ENCODE assay signal across 21 cellular contexts in genomic region chr20:32909896-32910571, GRCh38. TPM values are rescaled to one million over a fixed set of nuclear protein-coding genes. Genes with fewer than 3 reads are reported as not detected.
"Had no signal": no experiment of that assay in that cellular context is flagged by ENCODE, and none has a peak within 500 bp of the region (broad histone marks: within the 10 kb centered on the region; RNA-seq: fewer than 3 reads in every experiment).

No MANE protein-coding gene starts in this region.

- H3K9me3 Mint-ChIP-seq: natural killer cell treated with Interleukin-12 subunit alpha and Interleukin-12 subunit beta and Interleukin-15 and Interleukin-18, amount 100 ng/mL, for 72 hours had no signal

- H2AFZ ChIP-seq: hepatocyte had no signal

- H3K27me3 ChIP-seq: hepatocyte, upper lobe of left lung had no signal

- H3K9me3 ChIP-seq: mucosa of descending colon, prostate gland had no signal

- H3K4me1 ChIP-seq: prostate gland, upper lobe of left lung had no signal

- H3K4me3 ChIP-seq: hepatocyte, lung, mucosa of descending colon, prostate gland, upper lobe of left lung had no signal

- H3K27me3 Mint-ChIP-seq: activated B cell treated with CpG ODN at 0.5 μM for 24 hours; central memory CD8-positive, alpha-beta T cell; dendritic cell treated with granulocyte-macrophage colony-stimulating factor and Interleukin-4, amounts not matched to agents 40 ng/mL and 50 ng/mL, for 4 days; natural killer cell treated with Interleukin-12 subunit alpha and Interleukin-12 subunit beta and Interleukin-15 and Interleukin-18, amount 100 ng/mL, for 72 hours had no signal

- H3K79me2 ChIP-seq: hepatocyte had no signal

- H3K27ac Mint-ChIP-seq: activated B cell treated with CpG ODN at 0.5 μM for 24 hours; activated T-helper 1 cell treated with anti-CD3 and anti-CD28 coated beads, Interleukin-12 subunit alpha, Interleukin-12 subunit beta, Interleukin-2, Interleukin-4 antibody, amounts not matched to agents 30 ng/mL and 10 ng/mL and 1 ng/mL, durations not matched to agents 14 hours and 24 hours and 36 hours; dendritic cell treated with granulocyte-macrophage colony-stimulating factor and Interleukin-4, amounts not matched to agents 40 ng/mL and 50 ng/mL, for 4 days; natural killer cell treated with Interleukin-12 subunit alpha and Interleukin-12 subunit beta and Interleukin-15 and Interleukin-18, amount 100 ng/mL, for 72 hours; T-helper 2 cell treated with Interferon-gamma antibody and Interleukin-4, amounts not matched to agents 5 μg/mL and 100 μg/mL, for 36 hours had no signal

- ATAC-seq: mucosa of descending colon; natural killer cell treated with Interleukin-12 subunit alpha and Interleukin-12 subunit beta and Interleukin-15 and Interleukin-18, amount 100 ng/mL, for 72 hours; stimulated activated naive CD8-positive, alpha-beta T cell treated with anti-CD3 and anti-CD28 coated beads, Interleukin-15, Interleukin-2, amounts not matched to agents 100 U/mL and 50 U/mL, for 24 hours had no signal

- H3K36me3 ChIP-seq: prostate gland, upper lobe of left lung had no signal

- H3K27ac ChIP-seq: hepatocyte, prostate gland, upper lobe of left lung had no signal

- H3K4me1 Mint-ChIP-seq: activated B cell treated with CpG ODN at 0.5 μM for 24 hours; central memory CD8-positive, alpha-beta T cell had no signal

- H3K4me3 Mint-ChIP-seq: activated B cell treated with CpG ODN at 0.5 μM for 24 hours; activated T-helper 1 cell treated with anti-CD3 and anti-CD28 coated beads, Interleukin-12 subunit alpha, Interleukin-12 subunit beta, Interleukin-2, Interleukin-4 antibody, amounts not matched to agents 30 ng/mL and 10 ng/mL and 1 ng/mL, durations not matched to agents 14 hours and 24 hours and 36 hours; central memory CD8-positive, alpha-beta T cell; dendritic cell treated with granulocyte-macrophage colony-stimulating factor and Interleukin-4, amounts not matched to agents 40 ng/mL and 50 ng/mL, for 4 days; natural killer cell treated with Interleukin-12 subunit alpha and Interleukin-12 subunit beta and Interleukin-15 and Interleukin-18, amount 100 ng/mL, for 72 hours; T-helper 2 cell treated with Interferon-gamma antibody and Interleukin-4, amounts not matched to agents 5 μg/mL and 100 μg/mL, for 36 hours had no signal

- DNase-seq: activated B cell treated with CpG ODN at 0.5 μM for 24 hours; activated CD4-positive, alpha-beta T cell treated with anti-CD3 and anti-CD28 coated beads, Interleukin-2, amount 50 U/mL, for 4 hours; activated effector memory CD4-positive, alpha-beta T cell treated with anti-CD3 and anti-CD28 coated beads, Interleukin-2, amount 50 U/mL, for 16 hours; activated naive CD4-positive, alpha-beta T cell treated with anti-CD3 and anti-CD28 coated beads, Interleukin-2, amount 50 U/mL, for 16 hours; amniotic stem cell; glutamatergic neuron; retina; stimulated activated naive CD8-positive, alpha-beta T cell treated with anti-CD3 and anti-CD28 coated beads, Interleukin-15, Interleukin-2, amounts not matched to agents 100 U/mL and 50 U/mL, for 24 hours; T-helper 1 cell had no signal

- H3K4me2 ChIP-seq: hepatocyte had no signal

RNA-seq across cellular contexts. Expression of gene EFCAB8, which starts 51.3 kb away (rescaled TPM):
- total RNA-seq: frontal cortex, myocyte had no signal
- polyA plus RNA-seq: hepatocyte had no signal
